ENCODE assay signal across 12 cellular contexts in the genomic region with DNA sequence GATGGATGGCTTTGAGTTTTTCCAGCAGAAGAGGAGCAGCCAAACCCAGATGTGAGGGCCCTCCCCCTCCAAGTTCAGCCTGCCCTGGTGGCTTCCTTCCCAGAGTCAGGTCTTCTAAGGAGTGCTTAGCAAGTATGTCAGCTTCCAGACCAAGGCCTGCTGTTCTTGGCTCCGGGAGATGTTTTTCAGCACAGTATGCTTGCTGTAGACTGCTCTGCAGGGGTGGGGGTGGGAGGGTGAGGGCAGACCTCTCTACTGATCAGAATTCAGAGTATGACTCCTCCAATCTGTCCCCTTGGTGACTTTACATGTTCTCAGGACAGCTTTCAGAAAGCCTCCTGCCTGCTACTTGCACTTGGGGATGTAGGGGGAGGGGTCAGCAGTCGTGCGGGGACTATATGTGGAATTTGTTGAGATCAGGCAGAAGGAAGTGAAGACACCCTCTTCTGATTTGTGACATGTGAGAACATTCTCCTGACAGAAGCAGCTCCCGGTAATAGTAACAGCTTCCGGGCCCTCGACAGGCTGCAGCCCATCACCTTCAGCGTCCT.
DNase-seq lines count a peak whose midpoint lies in the region; ATAC-seq and TF ChIP-seq lines count a peak whose summit lies in the region.
"Had no signal": no experiment of that assay in that cellular context is flagged by ENCODE, and none has a peak within 500 bp of the region (broad histone marks: within the 10 kb centered on the region; RNA-seq: fewer than 3 reads in every experiment).

No MANE protein-coding gene starts in this region.

- peaks cover 52% of the 10 kb centered on the region for H3K4me1 Mint-ChIP-seq in WTC11
- H3K4me1 Mint-ChIP-seq in neural progenitor cell = peaks cover 62% of the 10 kb centered on the region
- peaks cover 0 to 9% (median 5%) of the 10 kb centered on the region in 4 donors for H3K4me1 Mint-ChIP-seq in naive thymus-derived CD8-positive, alpha-beta T cell
- H3K4me1 Mint-ChIP-seq: activated naive CD4-positive, alpha-beta T cell treated with anti-CD3 and anti-CD28 coated beads, Interleukin-2, amount 10 ng/mL, durations not matched to agents 7 days and 5 days had no signal

- intact Hi-C loops in Right ventricle myocardium superior (cut with DNase I) = no loop called here

- CTCF ChIA-PET in WTC11 (lab: Charles Lee) = interaction anchor here (0.6 to 1.4 kb wide), 4 partner anchors 9 to 794 kb away, joined by 3 to 4 read pairs (median 3); partner anchors contain the start of gene PPIF

- POLR2A ChIA-PET in WTC11 (lab: Charles Lee) = no interaction called here
- POLR2A ChIA-PET in naive thymus-derived CD8-positive, alpha-beta T cell (lab: Charles Lee) = no interaction called here

- H3K4me3 Mint-ChIP-seq in WTC11 = no peak overlapping the region
- peak overlapping the region; percentile 36 for H3K4me3 Mint-ChIP-seq in neural progenitor cell
- H3K4me3 Mint-ChIP-seq in naive thymus-derived CD8-positive, alpha-beta T cell = no peak overlapping the region
- H3K4me3 Mint-ChIP-seq: activated naive CD4-positive, alpha-beta T cell treated with anti-CD3 and anti-CD28 coated beads, Interleukin-2, amount 10 ng/mL, durations not matched to agents 7 days and 5 days had no signal

- H3K36me3 ChIP-seq in neural progenitor cell = no peaks in the 10 kb centered on the region

- no peak overlapping the region; the same call in none of the 2 replicates for H3K27ac Mint-ChIP-seq in WTC11
- peak overlapping the region; percentile 99 for H3K27ac Mint-ChIP-seq in neural progenitor cell
- H3K27ac Mint-ChIP-seq in naive thymus-derived CD8-positive, alpha-beta T cell = no peak overlapping the region
- H3K27ac Mint-ChIP-seq: activated naive CD4-positive, alpha-beta T cell treated with anti-CD3 and anti-CD28 coated beads, Interleukin-2, amount 10 ng/mL, durations not matched to agents 7 days and 5 days had no signal

- H3K9me3 Mint-ChIP-seq in WTC11 = peaks cover 14% of the 10 kb centered on the region
- no peaks in the 10 kb centered on the region for H3K9me3 Mint-ChIP-seq in neural progenitor cell
- H3K9me3 Mint-ChIP-seq in naive thymus-derived CD8-positive, alpha-beta T cell = peaks cover 0 to 16% (median 2%) of the 10 kb centered on the region in 9 donors

- H3K27ac ChIP-seq in neural progenitor cell = no peak overlapping the region

- peak; percentile 8 for ATAC-seq in WTC11
- peak; percentile 91 for ATAC-seq in Right ventricle myocardium superior (ENCODE audit: poor library complexity)
- ATAC-seq in naive thymus-derived CD8-positive, alpha-beta T cell = no peak
- no peak for ATAC-seq in HG02610 (IDR thresholded peaks at IDR 0.05; ENCODE audit: unreplicated experiment)
- ATAC-seq in GM18858 (IDR thresholded peaks at IDR 0.05; ENCODE audit: unreplicated experiment) = no peak
- ATAC-seq in GM21423 (IDR thresholded peaks at IDR 0.05; ENCODE audit: unreplicated experiment) = no peak

- H3K27me3 Mint-ChIP-seq in WTC11 (ENCODE audit: low read depth) (peaks cover 32% of the 10 kb centered on the region), neural progenitor cell (ENCODE audit: insufficient read depth, low read depth) (peaks cover 8% of the 10 kb centered on the region)
- peaks cover 3 to 22% (median 11%) of the 10 kb centered on the region in 5 donors for H3K27me3 Mint-ChIP-seq in naive thymus-derived CD8-positive, alpha-beta T cell

- H2AFZ ChIP-seq in neural progenitor cell (replicated peaks) = peak overlapping the region; percentile 68

- H3K4me1 ChIP-seq in neural progenitor cell = peaks cover 35% of the 10 kb centered on the region

- H3K27me3 ChIP-seq in neural progenitor cell = no peaks in the 10 kb centered on the region

- peaks cover 18% of the 10 kb centered on the region for H3F3A ChIP-seq in neural progenitor cell (ENCODE audit: low read depth)

- no peaks in the 10 kb centered on the region for H3K79me2 ChIP-seq in neural progenitor cell (ENCODE audit: low read depth)

- no peak overlapping the region for H3K9ac ChIP-seq in neural progenitor cell

- H4K20me1 ChIP-seq in neural progenitor cell (ENCODE audit: low read depth) = no peaks in the 10 kb centered on the region

- H3K36me3 Mint-ChIP-seq in WTC11 (no peaks in the 10 kb centered on the region), neural progenitor cell (peaks cover 2% of the 10 kb centered on the region)
- H3K36me3 Mint-ChIP-seq in naive thymus-derived CD8-positive, alpha-beta T cell = no peaks in the 10 kb centered on the region
- H3K36me3 Mint-ChIP-seq: activated naive CD4-positive, alpha-beta T cell treated with anti-CD3 and anti-CD28 coated beads, Interleukin-2, amount 10 ng/mL, durations not matched to agents 7 days and 5 days had no signal

- H3K4me2 ChIP-seq in neural progenitor cell = peak overlapping the region; percentile 39

- no peak for TF ChIP-seq CTCF in WTC11 (IDR thresholded peaks at IDR 0.05)
- no peak for TF ChIP-seq CTCF in neural progenitor cell (IDR thresholded peaks at IDR 0.05)

- no peaks in the 10 kb centered on the region for H3K9me3 ChIP-seq in neural progenitor cell (ENCODE audit: low read depth)

- DNase-seq in WTC11 (ENCODE audit: low spot score) = no peak
- peak; percentile 73 for DNase-seq in Right ventricle myocardium superior
- no peak for DNase-seq in neural progenitor cell (ENCODE audit: low spot score)
- peak; percentile 79 for DNase-seq in ureter (ENCODE audit: low spot score)
- no peak for DNase-seq in naive thymus-derived CD8-positive, alpha-beta T cell
- DNase-seq: activated naive CD4-positive, alpha-beta T cell treated with anti-CD3 and anti-CD28 coated beads, Interleukin-2, amount 10 ng/mL, durations not matched to agents 7 days and 5 days; NCI-H345; stimulated activated CD4-positive, alpha-beta T cell treated with anti-CD3 and anti-CD28 coated beads, Interleukin-15, amount 100 ng/mL, for 24 hours; T-helper 9 cell had no signal

- no peak overlapping the region for H3K4me3 ChIP-seq in neural progenitor cell

TF ChIP-seq in WTC11, 78 proteins besides CTCF, POLR2A, EP300 and RAD21:
- no peak for TF ChIP-seq TP53 (CRISPR knock-in tag; IDR thresholded peaks at IDR 0.05)
- TF ChIP-seq, protein P1, sequence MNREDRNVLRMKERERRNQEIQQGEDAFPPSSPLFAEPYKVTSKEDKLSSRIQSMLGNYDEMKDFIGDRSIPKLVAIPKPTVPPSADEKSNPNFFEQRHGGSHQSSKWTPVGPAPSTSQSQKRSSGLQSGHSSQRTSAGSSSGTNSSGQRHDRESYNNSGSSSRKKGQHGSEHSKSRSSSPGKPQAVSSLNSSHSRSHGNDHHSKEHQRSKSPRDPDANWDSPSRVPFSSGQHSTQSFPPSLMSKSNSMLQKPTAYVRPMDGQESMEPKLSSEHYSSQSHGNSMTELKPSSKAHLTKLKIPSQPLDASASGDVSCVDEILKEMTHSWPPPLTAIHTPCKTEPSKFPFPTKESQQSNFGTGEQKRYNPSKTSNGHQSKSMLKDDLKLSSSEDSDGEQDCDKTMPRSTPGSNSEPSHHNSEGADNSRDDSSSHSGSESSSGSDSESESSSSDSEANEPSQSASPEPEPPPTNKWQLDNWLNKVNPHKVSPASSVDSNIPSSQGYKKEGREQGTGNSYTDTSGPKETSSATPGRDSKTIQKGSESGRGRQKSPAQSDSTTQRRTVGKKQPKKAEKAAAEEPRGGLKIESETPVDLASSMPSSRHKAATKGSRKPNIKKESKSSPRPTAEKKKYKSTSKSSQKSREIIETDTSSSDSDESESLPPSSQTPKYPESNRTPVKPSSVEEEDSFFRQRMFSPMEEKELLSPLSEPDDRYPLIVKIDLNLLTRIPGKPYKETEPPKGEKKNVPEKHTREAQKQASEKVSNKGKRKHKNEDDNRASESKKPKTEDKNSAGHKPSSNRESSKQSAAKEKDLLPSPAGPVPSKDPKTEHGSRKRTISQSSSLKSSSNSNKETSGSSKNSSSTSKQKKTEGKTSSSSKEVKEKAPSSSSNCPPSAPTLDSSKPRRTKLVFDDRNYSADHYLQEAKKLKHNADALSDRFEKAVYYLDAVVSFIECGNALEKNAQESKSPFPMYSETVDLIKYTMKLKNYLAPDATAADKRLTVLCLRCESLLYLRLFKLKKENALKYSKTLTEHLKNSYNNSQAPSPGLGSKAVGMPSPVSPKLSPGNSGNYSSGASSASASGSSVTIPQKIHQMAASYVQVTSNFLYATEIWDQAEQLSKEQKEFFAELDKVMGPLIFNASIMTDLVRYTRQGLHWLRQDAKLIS (CRISPR knock-in tag; IDR thresholded peaks at IDR 0.05; ENCODE audit: borderline replicate concordance) = no peak

Comparison
In these comparisons a context has a peak if more than half of its experiments do, and no peak if none do; other contexts are left out.
1. ATAC-seq: peak in WTC11 (single experiment) and Right ventricle myocardium superior (single experiment); none in naive thymus-derived CD8-positive, alpha-beta T cell (0 of 2), HG02610 (single experiment), GM18858 (single experiment) and GM21423 (single experiment).
2. DNase-seq: peak in Right ventricle myocardium superior (single experiment) and ureter (single experiment); none in WTC11 (single experiment), neural progenitor cell (single experiment) and naive thymus-derived CD8-positive, alpha-beta T cell (0 of 10).